26 cellular contexts compared by ENCODE assay signal in the genomic region with DNA sequence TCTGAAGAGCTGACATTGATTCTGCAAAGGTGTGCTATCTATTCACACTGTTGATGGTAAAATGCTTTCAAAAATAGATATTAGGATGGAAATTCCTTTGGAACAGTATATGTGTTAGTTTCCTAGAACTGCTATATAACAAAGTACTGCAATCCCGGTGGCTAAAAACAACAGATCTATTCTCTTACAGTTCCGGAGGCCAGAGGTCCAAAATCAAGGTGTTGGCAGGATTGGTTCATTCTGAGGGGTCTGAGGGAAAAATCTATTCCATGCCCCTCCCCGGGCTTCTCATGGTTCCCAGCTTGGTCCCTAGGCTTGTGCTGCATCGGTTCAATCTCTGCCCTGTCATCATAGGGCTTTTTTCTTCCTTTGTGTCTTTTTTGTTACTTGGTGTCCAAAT.
DNase-seq lines count a peak whose midpoint lies in the region; ATAC-seq and TF ChIP-seq lines count a peak whose summit lies in the region.
"Had no signal": no experiment of that assay in that cellular context is flagged by ENCODE, and none has a peak within 500 bp of the region (broad histone marks: within the 10 kb centered on the region; RNA-seq: fewer than 3 reads in every experiment).

No MANE protein-coding gene starts in this region.

- CTCF ChIA-PET in activated CD4-positive, alpha-beta T cell treated with anti-CD3 and anti-CD28 coated beads for 36 hours (lab: Charles Lee) = interaction anchor here (1.2 to 2.2 kb wide), 3 partner anchors 11 to 50 kb away, joined by 4 to 7 read pairs (median 4); no protein-coding TSS in a partner anchor

- DNase-seq in activated CD4-positive, alpha-beta T cell treated with anti-CD3 and anti-CD28 coated beads for 36 hours = no peak
- no peak for DNase-seq in activated CD4-positive, alpha-beta T cell treated with anti-CD3 and anti-CD28 coated beads for 48 hours
- DNase-seq in dorsolateral prefrontal cortex (no peak), osteoblast (ENCODE audit: insufficient read length, low spot score, missing footprints) (peak; percentile 15), NCI-H524 treated with DMSO at 0.1 percent for 48 hours (lab: John Stamatoyannopoulos, UW) (no peak), transverse colon (no peak), RPMI8226 (no peak)
- DNase-seq: 8988T; activated CD8-positive, alpha-beta memory T cell treated with anti-CD3 and anti-CD28 coated beads for 24 hours; adrenal gland; Caco-2; HFFc6; left colon; MM.1S; NCI-H1417 treated with DMSO at 0.1 percent for 48 hours; NCI-H524; small intestine; stimulated activated CD4-positive, alpha-beta T cell treated with anti-CD3 and anti-CD28 coated beads, Interleukin-2, amount 100 ng/mL, for 24 hours; stimulated activated naive CD4-positive, alpha-beta T cell; trophoblast cell; WERI-Rb-1 had no signal

- no peaks in the 10 kb centered on the region for H3K27me3 Mint-ChIP-seq in activated CD4-positive, alpha-beta T cell treated with anti-CD3 and anti-CD28 coated beads for 36 hours

- no peak for ATAC-seq in activated CD4-positive, alpha-beta T cell treated with anti-CD3 and anti-CD28 coated beads for 36 hours
- ATAC-seq: K562, left colon had no signal

- TF ChIP-seq EP300 in transverse colon (IDR thresholded peaks at IDR 0.05; ENCODE audit: low read depth) = no peak

- H3K9me3 Mint-ChIP-seq in activated CD4-positive, alpha-beta T cell treated with anti-CD3 and anti-CD28 coated beads for 36 hours (ENCODE audit: low read depth) = peaks cover 3% of the 10 kb centered on the region
- H3K9me3 Mint-ChIP-seq: HFFc6; T-helper 1 cell treated with Interleukin-12 subunit alpha and Interleukin-12 subunit beta and Interleukin-4 antibody, amounts not matched to agents 30 μg/mL and 1 μg/mL, for 36 hours had no signal

- H3K4me3 ChIP-seq in dorsolateral prefrontal cortex = no peak overlapping the region
- no peak overlapping the region for H3K4me3 ChIP-seq in osteoblast (ENCODE audit: insufficient read depth, low read length)
- no peak overlapping the region for H3K4me3 ChIP-seq in transverse colon
- H3K4me3 ChIP-seq: adrenal gland, coronary artery, K562, neural progenitor cell had no signal

- H3K27ac ChIP-seq in KOPT-K1 (ENCODE audit: low read depth, low read length, poor library complexity, severe bottlenecking) = peak overlapping the region; percentile 1
- H3K27ac ChIP-seq in dorsolateral prefrontal cortex = peak overlapping the region in 58 of 59 donors; percentile 4 to 96 (median 76)
- no peak overlapping the region for H3K27ac ChIP-seq in osteoblast (ENCODE audit: low read depth, low read length)
- H3K27ac ChIP-seq in transverse colon = no peak overlapping the region
- H3K27ac ChIP-seq: adrenal gland, coronary artery, neural progenitor cell, WERI-Rb-1 had no signal

- no peak overlapping the region for H2AFZ ChIP-seq in osteoblast (ENCODE audit: low read length)
- H2AFZ ChIP-seq: neural progenitor cell had no signal

- H3K4me1 ChIP-seq in osteoblast (ENCODE audit: insufficient read depth, low read length) (peaks cover 11% of the 10 kb centered on the region), transverse colon (peaks cover 0 to 23% (median 5%) of the 10 kb centered on the region in 4 donors)

- in situ Hi-C loops in transverse colon (cut with MboI; ENCODE audit: low pct_ligation_motif_present in 1 of 4, low pct_unique_long_range_greater_than_20kb in 1 of 4, low sequenced_read_pairs in 3 of 4) = no loop called here

- TF ChIP-seq POLR2A in transverse colon (IDR thresholded peaks at IDR 0.05) = no peak

- intact Hi-C loops in activated CD4-positive, alpha-beta T cell treated with anti-CD3 and anti-CD28 coated beads for 36 hours (cut with DNase I, micrococcal nuclease) = loop anchor here (2.0 kb wide), 1 partner anchor 13 kb away; no protein-coding TSS in a partner anchor
- intact Hi-C loops in dorsolateral prefrontal cortex (cut with DNase I) = loop anchor here (5.0 to 10.0 kb wide), 2 partner anchors 47 to 50 kb away; no protein-coding TSS in a partner anchor
- intact Hi-C loops in transverse colon (cut with DNase I; ENCODE audit: low total_unique reads) = no loop called here

- H3K79me2 ChIP-seq in osteoblast (ENCODE audit: insufficient read depth, low read length) = peaks cover 38% of the 10 kb centered on the region

- peaks cover 20% of the 10 kb centered on the region for H3K36me3 Mint-ChIP-seq in activated CD4-positive, alpha-beta T cell treated with anti-CD3 and anti-CD28 coated beads for 36 hours (ENCODE audit: low read depth)

- peaks cover 3% of the 10 kb centered on the region for H4K20me1 ChIP-seq in osteoblast (ENCODE audit: insufficient read depth, low read length)

- no peaks in the 10 kb centered on the region for H3K36me3 ChIP-seq in KOPT-K1 (ENCODE audit: insufficient read depth, low read length)
- H3K36me3 ChIP-seq in osteoblast (ENCODE audit: insufficient read depth, low read length) = no peaks in the 10 kb centered on the region
- no peaks in the 10 kb centered on the region for H3K36me3 ChIP-seq in transverse colon
- H3K36me3 ChIP-seq: adrenal gland, neural progenitor cell, WERI-Rb-1 had no signal

- H3K4me2 ChIP-seq in osteoblast (ENCODE audit: insufficient read depth, low read length) = no peak overlapping the region
- H3K4me2 ChIP-seq: neural progenitor cell had no signal

- no peak overlapping the region for H3K4me3 Mint-ChIP-seq in activated CD4-positive, alpha-beta T cell treated with anti-CD3 and anti-CD28 coated beads for 36 hours
- H3K4me3 Mint-ChIP-seq: HFFc6; neural progenitor cell; T-helper 1 cell treated with Interleukin-12 subunit alpha and Interleukin-12 subunit beta and Interleukin-4 antibody, amounts not matched to agents 30 μg/mL and 1 μg/mL, for 36 hours had no signal

- peaks cover 83% of the 10 kb centered on the region for H3K4me1 Mint-ChIP-seq in activated CD4-positive, alpha-beta T cell treated with anti-CD3 and anti-CD28 coated beads for 36 hours

- POLR2A ChIA-PET in activated CD4-positive, alpha-beta T cell treated with anti-CD3 and anti-CD28 coated beads for 36 hours (lab: Charles Lee) = no interaction called here

- no peaks in the 10 kb centered on the region for H3K27me3 ChIP-seq in dorsolateral prefrontal cortex
- H3K27me3 ChIP-seq in osteoblast (ENCODE audit: insufficient read depth, low read length) = no peaks in the 10 kb centered on the region
- no peaks in the 10 kb centered on the region for H3K27me3 ChIP-seq in transverse colon
- H3K27me3 ChIP-seq: adrenal gland, neural progenitor cell had no signal

- no peaks in the 10 kb centered on the region for H3K9me3 ChIP-seq in KOPT-K1 (ENCODE audit: insufficient read depth, low read length, poor library complexity, severe bottlenecking)
- H3K9me3 ChIP-seq in osteoblast (ENCODE audit: low read depth, low read length) = no peaks in the 10 kb centered on the region
- no peaks in the 10 kb centered on the region for H3K9me3 ChIP-seq in transverse colon
- H3K9me3 ChIP-seq: adrenal gland, Caco-2 had no signal

- 78 to 87% methylated on average over 3 to 4 of the region's 4 CpGs for WGBS in transverse colon (ENCODE audit: low coverage in 1 of 2), 2 donors

- TF ChIP-seq CTCF in dorsolateral prefrontal cortex (IDR thresholded peaks at IDR 0.05 in 54 of 56, conservative IDR thresholded peaks at IDR 0.05 in 2 of 56; ENCODE audit: low read depth in 1 of 56, partially characterized antibody in 56 of 56) (no peak), osteoblast (IDR thresholded peaks at IDR 0.05; ENCODE audit: extremely low read depth, low read depth, low read length) (no peak), transverse colon (IDR thresholded peaks at IDR 0.05) (no peak)

- H3K27ac Mint-ChIP-seq in activated CD4-positive, alpha-beta T cell treated with anti-CD3 and anti-CD28 coated beads for 36 hours = peak overlapping the region; percentile 59
- H3K27ac Mint-ChIP-seq: HFFc6; neural progenitor cell; T-helper 1 cell treated with Interleukin-12 subunit alpha and Interleukin-12 subunit beta and Interleukin-4 antibody, amounts not matched to agents 30 μg/mL and 1 μg/mL, for 36 hours had no signal

Comparison
In these comparisons a context has a peak if more than half of its experiments do, and no peak if none do; other contexts are left out.
1. H3K27ac ChIP-seq: peak in KOPT-K1 (single experiment) and dorsolateral prefrontal cortex (58 of 59); none in osteoblast (single experiment) and transverse colon (0 of 4).